1 cellular context compared by ENCODE assay signal in genomic region chr5:43556857-43557593, GRCh38.
TF ChIP-seq lines count a peak whose summit lies in the region.

PAIP1 (minus strand) TSS chr5:43557077; CDS start chr5:43556846, 231 bp downstream.

TF ChIP-seq in HepG2, 621 proteins besides CTCF, POLR2A, EP300 and RAD21 (continued from another document and continues in another):
- TF ChIP-seq GRHL1 (CRISPR knock-in tag; conservative IDR thresholded peaks at IDR 0.05) (no peak), ETV6 (CRISPR knock-in tag; conservative IDR thresholded peaks at IDR 0.05) (no peak; the same call in 1 of the 2 replicates), FOXA1 (IDR thresholded peaks at IDR 0.05) (no peak), FOXA1 (CRISPR knock-in tag; IDR thresholded peaks at IDR 0.05) (no peak), NR2F2 (IDR thresholded peaks at IDR 0.05; ENCODE audit: borderline replicate concordance, low read depth) (peak; percentile 30; the same call in 1 of the 2 replicates), ZNF567 (CRISPR knock-in tag; IDR thresholded peaks at IDR 0.05; ENCODE audit: borderline replicate concordance) (no peak), ZNF703 (CRISPR knock-in tag; IDR thresholded peaks at IDR 0.05; ENCODE audit: borderline replicate concordance) (no peak; the same call in 1 of the 2 replicates), WIZ (CRISPR knock-in tag; IDR thresholded peaks at IDR 0.05) (peak; percentile 47; the same call in 1 of the 2 replicates), SIX1 (CRISPR knock-in tag; IDR thresholded peaks at IDR 0.05; ENCODE audit: borderline replicate concordance) (no peak), ZNF274 (CRISPR knock-in tag; IDR thresholded peaks at IDR 0.05) (no peak), ZNF879 (CRISPR knock-in tag; IDR thresholded peaks at IDR 0.05) (no peak), KLF6 (CRISPR knock-in tag; IDR thresholded peaks at IDR 0.05) (no peak), ZNF782 (CRISPR knock-in tag; IDR thresholded peaks at IDR 0.05; ENCODE audit: borderline replicate concordance) (no peak), ZNF615 (CRISPR knock-in tag; IDR thresholded peaks at IDR 0.05; ENCODE audit: borderline replicate concordance) (no peak), SMARCE1 (IDR thresholded peaks at IDR 0.05; ENCODE audit: borderline replicate concordance) (no peak), ZSCAN30 (CRISPR knock-in tag; IDR thresholded peaks at IDR 0.05) (no peak; the same call in 1 of the 2 replicates), ZNF331 (CRISPR knock-in tag; IDR thresholded peaks at IDR 0.05) (no peak), NKX3-1 (CRISPR knock-in tag; IDR thresholded peaks at IDR 0.05) (0 out of 2 replicates have a peak, but pooled peaks have one; percentile 5), HDAC1 (CRISPR knock-in tag; IDR thresholded peaks at IDR 0.05) (peak; percentile 66; the same call in 1 of the 2 replicates), ZBTB37 (CRISPR knock-in tag; IDR thresholded peaks at IDR 0.05) (no peak), KDM4B (CRISPR knock-in tag; IDR thresholded peaks at IDR 0.05) (no peak), ZNF350 (CRISPR knock-in tag; IDR thresholded peaks at IDR 0.05; ENCODE audit: borderline replicate concordance, low read depth) (no peak), ZNF441 (CRISPR knock-in tag; IDR thresholded peaks at IDR 0.05; ENCODE audit: borderline replicate concordance) (peak; percentile 59), IRF1 (CRISPR knock-in tag; IDR thresholded peaks at IDR 0.05; ENCODE audit: low read depth) (no peak), PBX2 (CRISPR knock-in tag; IDR thresholded peaks at IDR 0.05) (no peak), ZBTB46 (CRISPR knock-in tag; IDR thresholded peaks at IDR 0.05; ENCODE audit: borderline replicate concordance) (no peak), NFATC3 (CRISPR knock-in tag; IDR thresholded peaks at IDR 0.05) (no peak), MIXL1 (CRISPR knock-in tag; IDR thresholded peaks at IDR 0.05) (no peak), PLRG1 (conservative IDR thresholded peaks at IDR 0.05) (no peak), ZC3H4 (CRISPR knock-in tag; IDR thresholded peaks at IDR 0.05; ENCODE audit: borderline replicate concordance) (no peak), MXD3 (CRISPR knock-in tag; IDR thresholded peaks at IDR 0.05) (0 out of 2 replicates have a peak, but pooled peaks have one; percentile 62), EEA1 (CRISPR knock-in tag; IDR thresholded peaks at IDR 0.05; ENCODE audit: borderline replicate concordance) (no peak), PLSCR1 (CRISPR knock-in tag; IDR thresholded peaks at IDR 0.05; ENCODE audit: borderline replicate concordance) (no peak), MEIS2 (CRISPR knock-in tag; IDR thresholded peaks at IDR 0.05) (no peak; the same call in 1 of the 2 replicates), EED (CRISPR knock-in tag; IDR thresholded peaks at IDR 0.05) (no peak), SNAI1 (CRISPR knock-in tag; IDR thresholded peaks at IDR 0.05; ENCODE audit: borderline replicate concordance) (no peak), PCBP2 (optimal IDR thresholded peaks at IDR 0.05; ENCODE audit: low read depth, low read length, poor library complexity, severe bottlenecking) (no peak), ZNF724P (CRISPR knock-in tag; IDR thresholded peaks at IDR 0.05; ENCODE audit: borderline replicate concordance) (no peak; the same call in 1 of the 2 replicates), ATF1 (CRISPR knock-in tag; IDR thresholded peaks at IDR 0.05) (no peak), KDM5B (CRISPR knock-in tag; IDR thresholded peaks at IDR 0.05; ENCODE audit: borderline replicate concordance) (peak; percentile 85; the same call in 1 of the 2 replicates), MAF1 (CRISPR knock-in tag; IDR thresholded peaks at IDR 0.05; ENCODE audit: borderline replicate concordance) (no peak), ZBTB33 (CRISPR knock-in tag; IDR thresholded peaks at IDR 0.05) (no peak), GABPA (IDR thresholded peaks at IDR 0.05; ENCODE audit: low read depth, low read length) (no peak), GABPA (CRISPR knock-in tag; IDR thresholded peaks at IDR 0.05; ENCODE audit: low read depth) (no peak), TERF1 (CRISPR knock-in tag; IDR thresholded peaks at IDR 0.05) (0 out of 2 replicates have a peak, but pooled peaks have one; percentile 50), ARID4A (CRISPR knock-in tag; IDR thresholded peaks at IDR 0.05; ENCODE audit: borderline replicate concordance) (peak; percentile 83), ZNF225 (CRISPR knock-in tag; IDR thresholded peaks at IDR 0.05) (no peak), ZNF414 (CRISPR knock-in tag; IDR thresholded peaks at IDR 0.05) (no peak), ZNF431 (CRISPR knock-in tag; IDR thresholded peaks at IDR 0.05; ENCODE audit: borderline replicate concordance, low read depth) (no peak), PHF5A (CRISPR knock-in tag; IDR thresholded peaks at IDR 0.05; ENCODE audit: low read depth, unreplicated experiment) (no peak), ZNF672 (CRISPR knock-in tag; IDR thresholded peaks at IDR 0.05) (no peak), ZNF44 (CRISPR knock-in tag; IDR thresholded peaks at IDR 0.05) (no peak)
